8 cellular contexts compared by ENCODE assay signal in genomic region chr20:1810926-1811620, GRCh38.
A peak's percentile ranks its signal among the peaks of the same experiment; 100 is the strongest.
DNase-seq lines count a peak whose midpoint lies in the region; ATAC-seq and TF ChIP-seq lines count a peak whose summit lies in the region.

No MANE protein-coding gene starts in this region.

- H3K4me3 ChIP-seq in fibroblast of mammary gland (ENCODE audit: control insufficient read depth, low read depth, low read length) = no peak overlapping the region

- TF ChIP-seq CTCF in fibroblast of mammary gland (conservative IDR thresholded peaks at IDR 0.05; ENCODE audit: control insufficient read depth, insufficient read depth, low read depth, low read length) (no peak), omental fat pad (IDR thresholded peaks at IDR 0.05) (no peak)

- ATAC-seq in omental fat pad (ENCODE audit: low FRiP score) = peak; percentile 30
- ATAC-seq in GM18511 (IDR thresholded peaks at IDR 0.05; ENCODE audit: unreplicated experiment) = no peak
- no peak for ATAC-seq in GM18519 (IDR thresholded peaks at IDR 0.05; ENCODE audit: low FRiP score, unreplicated experiment)

- peak; percentile 73 for DNase-seq in CD1c-positive myeloid dendritic cell (ENCODE audit: extremely low spot score)
- peak; percentile 29 for DNase-seq in RPMI7951 (ENCODE audit: low read depth)
- DNase-seq in fibroblast of mammary gland (ENCODE audit: low read depth) = peak; percentile 48
- no peak for DNase-seq in omental fat pad (ENCODE audit: low spot score)
- no peak for DNase-seq in A172 (ENCODE audit: low spot score)
- no peak for DNase-seq in NCI-H2171 (lab: John Stamatoyannopoulos, UW)

Comparison
In these comparisons a context has a peak if more than half of its experiments do, and no peak if none do; other contexts are left out.
1. DNase-seq: peak in CD1c-positive myeloid dendritic cell (single experiment), RPMI7951 (single experiment) and fibroblast of mammary gland (single experiment); none in omental fat pad (single experiment), A172 (single experiment) and NCI-H2171 (single experiment).